ENCODE assay signal across 14 cellular contexts in genomic region chr2:195501746-195502145, GRCh38.
DNase-seq lines count a peak whose midpoint lies in the region; ATAC-seq and TF ChIP-seq lines count a peak whose summit lies in the region.
"Had no signal": no experiment of that assay in that cellular context is flagged by ENCODE, and none has a peak within 500 bp of the region (broad histone marks: within the 10 kb centered on the region; RNA-seq: fewer than 3 reads in every experiment).

No MANE protein-coding gene starts in this region.

- H2BK5ac ChIP-seq in trophoblast cell (ENCODE audit: low read depth, low read length, poor library complexity): no peak overlapping the region

- no peak overlapping the region for H2AK5ac ChIP-seq in trophoblast cell (ENCODE audit: low read length)

- WGBS in trophoblast cell (ENCODE audit: extremely low coverage, insufficient coverage, insufficient read length): no CpG with 5 or more reads among the region's 7 CpGs

- no peak overlapping the region for H3K4ac ChIP-seq in trophoblast cell (ENCODE audit: low read depth, low read length)

- H3K79me2 ChIP-seq in trophoblast cell (ENCODE audit: control insufficient read depth, insufficient read depth, low read length, poor library complexity): no peaks in the 10 kb centered on the region

- no peak overlapping the region for H4K8ac ChIP-seq in trophoblast cell (ENCODE audit: low read depth, low read length)

- peak; percentile 35 for DNase-seq in HPDE6-E6E7 (ENCODE audit: extremely low spot score)
- DNase-seq in RWPE2 (ENCODE audit: low spot score): no peak
- DNase-seq in epithelial cell of esophagus (ENCODE audit: low read depth): peak; percentile 87
- DNase-seq in trophoblast cell: peak; percentile 19 to 44
- DNase-seq in NCI-H345 treated with DMSO at 0.1 percent for 48 hours (lab: John Stamatoyannopoulos, UW; ENCODE audit: unreplicated experiment): no peak
- DNase-seq: BE2C; Caco-2; CD8-positive, alpha-beta memory T cell; GF-D8; HCEC 1CT; HFFc6 had no signal

- peaks cover 1% of the 10 kb centered on the region for H3K79me1 ChIP-seq in trophoblast cell (ENCODE audit: low read length)

- peak; percentile 91 for ATAC-seq in RWPE2 (ENCODE audit: low read depth)
- no peak for ATAC-seq in HG02840 (IDR thresholded peaks at IDR 0.05; ENCODE audit: low FRiP score, unreplicated experiment)
- ATAC-seq in HG03432 (IDR thresholded peaks at IDR 0.05; ENCODE audit: unreplicated experiment): no peak
- ATAC-seq: A549 had no signal

- H3K4me3 ChIP-seq in RWPE2 (ENCODE audit: severe bottlenecking) (no peak overlapping the region), epithelial cell of esophagus (ENCODE audit: low read length) (no peak overlapping the region), trophoblast cell (ENCODE audit: low read depth, low read length) (no peak overlapping the region)
- H3K4me3 ChIP-seq: A549 had no signal

- H3K4me1 ChIP-seq in RWPE2 (ENCODE audit: insufficient read depth, poor library complexity, severe bottlenecking): peaks cover 7% of the 10 kb centered on the region
- H3K4me1 ChIP-seq in trophoblast cell (ENCODE audit: control insufficient read depth in 1 of 2, insufficient read depth in 2 of 2, low read length in 2 of 2): no peaks in the 10 kb centered on the region
- H3K4me1 ChIP-seq: Caco-2 had no signal

- H3K36me3 ChIP-seq in RWPE2 (ENCODE audit: low read depth) (no peaks in the 10 kb centered on the region), trophoblast cell (ENCODE audit: control insufficient read depth in 1 of 2, insufficient read depth in 2 of 2, low read length in 2 of 2) (no peaks in the 10 kb centered on the region)
- H3K36me3 ChIP-seq: BE2C had no signal

- no peak overlapping the region for H4K91ac ChIP-seq in trophoblast cell (ENCODE audit: low read depth, low read length)

- no peak overlapping the region for H4K12ac ChIP-seq in trophoblast cell (ENCODE audit: low read depth, low read length)

- H3K9ac ChIP-seq in trophoblast cell (ENCODE audit: low read length): no peak overlapping the region

- no peak overlapping the region for H3K4me2 ChIP-seq in trophoblast cell (ENCODE audit: low read length)
- H3K4me2 ChIP-seq: A549 had no signal

- no peak overlapping the region for H2BK120ac ChIP-seq in trophoblast cell (ENCODE audit: insufficient read depth, low read length, poor library complexity)

- no peak overlapping the region for H3K14ac ChIP-seq in trophoblast cell (ENCODE audit: low read length)

- TF ChIP-seq CTCF in RWPE2 (IDR thresholded peaks at IDR 0.05; ENCODE audit: poor library complexity, severe bottlenecking) (no peak), epithelial cell of esophagus (IDR thresholded peaks at IDR 0.05; ENCODE audit: insufficient read depth, low read depth, low read length, missing control alignments) (no peak)

- H3K27me3 ChIP-seq in RWPE2 (ENCODE audit: insufficient read depth, poor library complexity, severe bottlenecking) (no peaks in the 10 kb centered on the region), trophoblast cell (ENCODE audit: insufficient read depth, low read length) (no peaks in the 10 kb centered on the region)
- H3K27me3 ChIP-seq: BE2C had no signal

- no peak overlapping the region for H3K23ac ChIP-seq in trophoblast cell (ENCODE audit: low read length)

- H3K9me3 ChIP-seq in RWPE2 (ENCODE audit: severe bottlenecking) (no peaks in the 10 kb centered on the region), trophoblast cell (ENCODE audit: insufficient read depth, low read depth, low read length) (no peaks in the 10 kb centered on the region)
- H3K9me3 ChIP-seq: BE2C had no signal

- H2BK12ac ChIP-seq in trophoblast cell (ENCODE audit: low read length): no peak overlapping the region

- H3K27ac ChIP-seq in RWPE2 (ENCODE audit: poor library complexity, severe bottlenecking) (no peak overlapping the region), trophoblast cell (ENCODE audit: low read depth, low read length) (no peak overlapping the region)
- H3K27ac ChIP-seq: A549 had no signal

- no peak overlapping the region for H3K18ac ChIP-seq in trophoblast cell (ENCODE audit: low read length)

- no peak overlapping the region for H2AFZ ChIP-seq in trophoblast cell (ENCODE audit: insufficient read depth, low read length, poor library complexity)

Comparison
In these comparisons a context has a peak if more than half of its experiments do, and no peak if none do; other contexts are left out.
1. DNase-seq: peak in HPDE6-E6E7 (single experiment), epithelial cell of esophagus (single experiment) and trophoblast cell (2 of 2); none in RWPE2 (single experiment) and NCI-H345 treated with DMSO at 0.1 percent for 48 hours (single experiment).